In genomic region chr5:124102491-124102890, GRCh38 we compare ENCODE assay signal across 32 cellular contexts.
DNase-seq lines count a peak whose midpoint lies in the region; ATAC-seq, FAIRE-seq and TF ChIP-seq lines count a peak whose summit lies in the region.
"Had no signal": no experiment of that assay in that cellular context is flagged by ENCODE, and none has a peak within 500 bp of the region (broad histone marks: within the 10 kb centered on the region; RNA-seq: fewer than 3 reads in every experiment).

No MANE protein-coding gene starts in this region.

- no peaks in the 10 kb centered on the region for H3F3A ChIP-seq in GM23338 (replicated peaks; ENCODE audit: low read depth)

- 33% methylated on average over 1 of the region's 3 CpGs for WGBS in mesenchymal stem cell
- WGBS in hepatocyte (ENCODE audit: low lambda C conversion rate, missing lambda C conversion rate) = 86% methylated on average over 3 of the region's 3 CpGs

- intact Hi-C loops in endothelial cell of umbilical vein (cut with micrococcal nuclease) = no loop called here

- H3K4me3 ChIP-seq in SJSA1 = no peak overlapping the region
- H3K4me3 ChIP-seq in endothelial cell of umbilical vein (replicated peaks in 1 of 3; ENCODE audit: insufficient read depth in 1 of 3, low read depth in 1 of 3, low read length in 3 of 3) = no peak overlapping the region
- no peak overlapping the region for H3K4me3 ChIP-seq in mesenchymal stem cell (ENCODE audit: insufficient read depth in 1 of 2, low read depth in 1 of 2, low read length in 2 of 2)
- H3K4me3 ChIP-seq in GM23338 = no peak overlapping the region
- H3K4me3 ChIP-seq in hepatocyte = no peak overlapping the region
- H3K4me3 ChIP-seq: BLaER1, K562, left ventricle myocardium inferior, pancreas, Peyer's patch, right atrium auricular region, thyroid gland had no signal

- H3K9me1 ChIP-seq in endothelial cell of umbilical vein (replicated peaks; ENCODE audit: control insufficient read depth, extremely low read depth, insufficient read depth, low read length) = no peaks in the 10 kb centered on the region

- H3K9me3 Mint-ChIP-seq in effector memory CD8-positive, alpha-beta T cell = peaks cover 9 to 17% of the 10 kb centered on the region in 2 donors
- no peaks in the 10 kb centered on the region for H3K9me3 Mint-ChIP-seq in GM23338
- H3K9me3 Mint-ChIP-seq: activated naive CD8-positive, alpha-beta T cell treated with anti-CD3 and anti-CD28 coated beads, Interleukin-2, amount 10 ng/mL, durations not matched to agents 7 days and 5 days; endodermal cell; nephron progenitor cell had no signal

- DNase-seq in H4 (ENCODE audit: low spot score) (peak; percentile 80), SJSA1 (ENCODE audit: low read depth in 1 of 2, low spot score in 2 of 2) (peak in 1 of 2 experiments; percentile 59), endothelial cell of umbilical vein (ENCODE audit: low read depth, low spot score) (peak; percentile 53), mesenchymal stem cell (peak; percentile 45), GM23338 (ENCODE audit: low spot score) (no peak), hepatocyte (ENCODE audit: low spot score) (no peak)
- no peak for DNase-seq in effector memory CD8-positive, alpha-beta T cell
- DNase-seq: ACHN; activated CD4-positive, alpha-beta memory T cell treated with anti-CD3 and anti-CD28 coated beads, Interleukin-2, amount 10 ng/mL, durations not matched to agents 7 days and 5 days; activated effector memory CD4-positive, alpha-beta T cell treated with Interleukin-2 at 50 U/mL for 16 hours; activated naive CD8-positive, alpha-beta T cell treated with anti-CD3 and anti-CD28 coated beads, Interleukin-2, amount 10 ng/mL, durations not matched to agents 7 days and 5 days; brain microvascular endothelial cell; DMS79 treated with DMSO at 0.1 percent for 48 hours; endodermal cell; immature natural killer cell; left ventricle myocardium inferior; NCI-H146; NCI-H524; nephron progenitor cell; pancreas; Peyer's patch; stimulated activated naive CD8-positive, alpha-beta T cell treated with anti-CD3 and anti-CD28 coated beads, Interleukin-15, amount 100 ng/mL, for 72 hours; T-helper 1 cell; thyroid gland had no signal

- H3K79me1 ChIP-seq in mesenchymal stem cell (replicated peaks; ENCODE audit: low read length, poor library complexity, severe bottlenecking) = no peaks in the 10 kb centered on the region

- no peak overlapping the region for H4K8ac ChIP-seq in mesenchymal stem cell (ENCODE audit: low read length)

- H3K36me3 ChIP-seq in SJSA1 (no peaks in the 10 kb centered on the region), endothelial cell of umbilical vein (ENCODE audit: control insufficient read depth in 2 of 2, extremely low read depth in 1 of 2, insufficient read depth in 2 of 2, low read length in 2 of 2) (no peaks in the 10 kb centered on the region), mesenchymal stem cell (ENCODE audit: control insufficient read depth in 1 of 2, insufficient read depth in 2 of 2, low read depth in 1 of 2, low read length in 2 of 2) (no peaks in the 10 kb centered on the region), GM23338 (ENCODE audit: insufficient read depth) (no peaks in the 10 kb centered on the region), hepatocyte (replicated peaks; ENCODE audit: insufficient read depth, low read depth) (no peaks in the 10 kb centered on the region)
- H3K36me3 ChIP-seq: BLaER1, brain microvascular endothelial cell, left ventricle myocardium inferior, pancreas, Peyer's patch, right atrium auricular region, thyroid gland had no signal

- H3K27ac ChIP-seq in SJSA1 = peak overlapping the region; percentile 2; the same call in 1 of the 2 replicates
- H3K27ac ChIP-seq in endothelial cell of umbilical vein (ENCODE audit: insufficient read depth, low read depth, low read length) = no peak overlapping the region
- H3K27ac ChIP-seq in mesenchymal stem cell (ENCODE audit: low read length, poor library complexity, severe bottlenecking) = no peak overlapping the region
- no peak overlapping the region for H3K27ac ChIP-seq in GM23338 (ENCODE audit: low read depth)
- no peak overlapping the region for H3K27ac ChIP-seq in hepatocyte
- H3K27ac ChIP-seq: BLaER1, brain microvascular endothelial cell, foreskin keratinocyte, left ventricle myocardium inferior, pancreas, Peyer's patch, right atrium auricular region, thyroid gland had no signal

- no peak overlapping the region for H3K4ac ChIP-seq in mesenchymal stem cell (ENCODE audit: low read depth in 1 of 2, low read length in 2 of 2)

- dilution Hi-C loops in endothelial cell of umbilical vein (cut with MboI; ENCODE audit: extremely low pct_ligation_motif_present, low sequenced_read_pairs) = no loop called here

- H2AFZ ChIP-seq in endothelial cell of umbilical vein (ENCODE audit: low read depth, low read length) = no peak overlapping the region
- no peak overlapping the region for H2AFZ ChIP-seq in mesenchymal stem cell (ENCODE audit: low read depth, low read length)
- H2AFZ ChIP-seq in GM23338 = no peak overlapping the region
- no peak overlapping the region for H2AFZ ChIP-seq in hepatocyte

- no peak overlapping the region for H3K9ac ChIP-seq in endothelial cell of umbilical vein (replicated peaks; ENCODE audit: extremely low read depth, insufficient read depth, low read length)
- H3K9ac ChIP-seq in mesenchymal stem cell (ENCODE audit: low read length) = no peak overlapping the region
- H3K9ac ChIP-seq: BLaER1 had no signal

- no peak for ATAC-seq in effector memory CD8-positive, alpha-beta T cell (replicated peaks)
- ATAC-seq in GM23338 = no peak
- ATAC-seq in HG03280 (IDR thresholded peaks at IDR 0.05; ENCODE audit: unreplicated experiment) = no peak
- ATAC-seq: activated CD4-positive, CD25-positive, alpha-beta regulatory T cell treated with anti-CD3 and anti-CD28 coated beads, Interleukin-2, amount 50 U/mL, for 24 hours; HCT116; K562; pancreas; stimulated activated naive CD8-positive, alpha-beta T cell treated with anti-CD3 and anti-CD28 coated beads, Interleukin-15, amount 100 ng/mL, for 72 hours had no signal

- H3K27me3 Mint-ChIP-seq in effector memory CD8-positive, alpha-beta T cell = no peaks in the 10 kb centered on the region
- H3K27me3 Mint-ChIP-seq in GM23338 (ENCODE audit: insufficient read depth, low read depth, poor library complexity) = no peaks in the 10 kb centered on the region
- H3K27me3 Mint-ChIP-seq: activated CD4-positive, alpha-beta memory T cell treated with anti-CD3 and anti-CD28 coated beads, Interleukin-2, amount 10 ng/mL, durations not matched to agents 7 days and 5 days; activated naive CD8-positive, alpha-beta T cell treated with anti-CD3 and anti-CD28 coated beads, Interleukin-2, amount 10 ng/mL, durations not matched to agents 7 days and 5 days; stimulated activated naive CD8-positive, alpha-beta T cell treated with anti-CD3 and anti-CD28 coated beads, Interleukin-15, amount 100 ng/mL, for 72 hours had no signal

- BruUV-seq in endothelial cell of umbilical vein (replicated peaks; lab: Mats Ljungman, UMichigan) = no TSS peak

- no peaks in the 10 kb centered on the region for H4K20me1 ChIP-seq in endothelial cell of umbilical vein (replicated peaks; ENCODE audit: control insufficient read depth, extremely low read depth, insufficient read depth, low read length)
- H4K20me1 ChIP-seq in GM23338 (replicated peaks; ENCODE audit: insufficient read depth) = no peaks in the 10 kb centered on the region
- H4K20me1 ChIP-seq in hepatocyte (ENCODE audit: insufficient read depth, poor library complexity, severe bottlenecking) = no peaks in the 10 kb centered on the region
- H4K20me1 ChIP-seq: BLaER1 had no signal

- H3K27ac Mint-ChIP-seq in effector memory CD8-positive, alpha-beta T cell = no peak overlapping the region
- H3K27ac Mint-ChIP-seq in GM23338 = no peak overlapping the region
- H3K27ac Mint-ChIP-seq: activated CD4-positive, alpha-beta memory T cell treated with anti-CD3 and anti-CD28 coated beads, Interleukin-2, amount 10 ng/mL, durations not matched to agents 7 days and 5 days; activated naive CD8-positive, alpha-beta T cell treated with anti-CD3 and anti-CD28 coated beads, Interleukin-2, amount 10 ng/mL, durations not matched to agents 7 days and 5 days; endodermal cell; immature natural killer cell; nephron progenitor cell; stimulated activated naive CD8-positive, alpha-beta T cell treated with anti-CD3 and anti-CD28 coated beads, Interleukin-15, amount 100 ng/mL, for 72 hours had no signal

- TF ChIP-seq CTCF in endothelial cell of umbilical vein (IDR thresholded peaks at IDR 0.05; ENCODE audit: extremely low read depth in 1 of 2, insufficient read depth in 1 of 2, low read depth in 1 of 2, low read length in 2 of 2) (no peak), GM23338 (conservative IDR thresholded peaks at IDR 0.05; ENCODE audit: low read depth in 2 of 2) (no peak), hepatocyte (IDR thresholded peaks at IDR 0.05; ENCODE audit: poor library complexity) (no peak)

- H3K18ac ChIP-seq in mesenchymal stem cell (ENCODE audit: low read depth in 1 of 2, low read length in 2 of 2) = no peak overlapping the region

- no peak for TF ChIP-seq POLR2A in endothelial cell of umbilical vein (IDR thresholded peaks at IDR 0.05; ENCODE audit: low read depth, low read length)

- no peak overlapping the region for H2BK12ac ChIP-seq in mesenchymal stem cell (ENCODE audit: low read length in 2 of 2)

- H2BK15ac ChIP-seq in mesenchymal stem cell (ENCODE audit: low read depth, poor library complexity, severe bottlenecking) = no peak overlapping the region

- no peak overlapping the region for H4K91ac ChIP-seq in mesenchymal stem cell (ENCODE audit: low read length)

- H3K14ac ChIP-seq in mesenchymal stem cell (ENCODE audit: low read length in 2 of 2) = no peak overlapping the region

- H2AK5ac ChIP-seq in mesenchymal stem cell (ENCODE audit: low read length, severe bottlenecking) = no peak overlapping the region

- peaks cover 22% of the 10 kb centered on the region for H3K4me1 ChIP-seq in SJSA1 (replicated peaks)
- no peaks in the 10 kb centered on the region for H3K4me1 ChIP-seq in endothelial cell of umbilical vein (ENCODE audit: control insufficient read depth, extremely low read depth, insufficient read depth, low read length)
- peaks cover 3% of the 10 kb centered on the region for H3K4me1 ChIP-seq in mesenchymal stem cell (ENCODE audit: control insufficient read depth, insufficient read depth, low read depth, low read length)
- no peaks in the 10 kb centered on the region for H3K4me1 ChIP-seq in GM23338 (ENCODE audit: insufficient read depth)
- H3K4me1 ChIP-seq in hepatocyte (ENCODE audit: insufficient read depth) = no peaks in the 10 kb centered on the region
- H3K4me1 ChIP-seq: BLaER1, left ventricle myocardium inferior, pancreas, Peyer's patch, right atrium auricular region, thyroid gland had no signal

- CTCF ChIA-PET in endothelial cell of umbilical vein (lab: Charles Lee) = no interaction called here

- H3K4me2 ChIP-seq in endothelial cell of umbilical vein (ENCODE audit: insufficient read depth, low read length) = no peak overlapping the region
- H3K4me2 ChIP-seq in mesenchymal stem cell (ENCODE audit: low read length, poor library complexity, severe bottlenecking) = no peak overlapping the region
- H3K4me2 ChIP-seq in GM23338 = no peak overlapping the region
- no peak overlapping the region for H3K4me2 ChIP-seq in hepatocyte
- H3K4me2 ChIP-seq: BLaER1 had no signal

- no peak overlapping the region for H2BK120ac ChIP-seq in mesenchymal stem cell (ENCODE audit: low read depth, low read length)

- no peaks in the 10 kb centered on the region for H3K36me3 Mint-ChIP-seq in effector memory CD8-positive, alpha-beta T cell (ENCODE audit: insufficient read depth)
- H3K36me3 Mint-ChIP-seq in GM23338 (ENCODE audit: low read depth) = no peaks in the 10 kb centered on the region
- H3K36me3 Mint-ChIP-seq: activated naive CD8-positive, alpha-beta T cell treated with anti-CD3 and anti-CD28 coated beads, Interleukin-2, amount 10 ng/mL, durations not matched to agents 7 days and 5 days; immature natural killer cell had no signal

- H3K79me2 ChIP-seq in endothelial cell of umbilical vein (ENCODE audit: control insufficient read depth, insufficient read depth, low read length) = no peaks in the 10 kb centered on the region
- no peaks in the 10 kb centered on the region for H3K79me2 ChIP-seq in GM23338 (replicated peaks; ENCODE audit: insufficient read depth)
- H3K79me2 ChIP-seq in hepatocyte = no peaks in the 10 kb centered on the region

- H2BK5ac ChIP-seq in mesenchymal stem cell (ENCODE audit: low read depth, low read length, poor library complexity, severe bottlenecking) = no peak overlapping the region

- H3K4me1 Mint-ChIP-seq in effector memory CD8-positive, alpha-beta T cell (ENCODE audit: low read depth in 2 of 2) = no peaks in the 10 kb centered on the region
- no peaks in the 10 kb centered on the region for H3K4me1 Mint-ChIP-seq in GM23338
- H3K4me1 Mint-ChIP-seq: activated CD4-positive, alpha-beta memory T cell treated with anti-CD3 and anti-CD28 coated beads, Interleukin-2, amount 10 ng/mL, durations not matched to agents 7 days and 5 days; activated naive CD8-positive, alpha-beta T cell treated with anti-CD3 and anti-CD28 coated beads, Interleukin-2, amount 10 ng/mL, durations not matched to agents 7 days and 5 days; endodermal cell; immature natural killer cell; stimulated activated naive CD8-positive, alpha-beta T cell treated with anti-CD3 and anti-CD28 coated beads, Interleukin-15, amount 100 ng/mL, for 72 hours had no signal

- no peak overlapping the region for H3K4me3 Mint-ChIP-seq in effector memory CD8-positive, alpha-beta T cell
- H3K4me3 Mint-ChIP-seq in GM23338 = no peak overlapping the region
- H3K4me3 Mint-ChIP-seq: activated CD4-positive, alpha-beta memory T cell treated with anti-CD3 and anti-CD28 coated beads, Interleukin-2, amount 10 ng/mL, durations not matched to agents 7 days and 5 days; activated naive CD8-positive, alpha-beta T cell treated with anti-CD3 and anti-CD28 coated beads, Interleukin-2, amount 10 ng/mL, durations not matched to agents 7 days and 5 days; endodermal cell; immature natural killer cell; nephron progenitor cell; stimulated activated naive CD8-positive, alpha-beta T cell treated with anti-CD3 and anti-CD28 coated beads, Interleukin-15, amount 100 ng/mL, for 72 hours had no signal

- H3K9me2 ChIP-seq in GM23338 (ENCODE audit: insufficient read depth) = 0 out of 2 replicates have a peak, but pooled peaks cover 7% of the 10 kb centered on the region
- H3K9me2 ChIP-seq in hepatocyte (replicated peaks; ENCODE audit: insufficient read depth) = no peaks in the 10 kb centered on the region

- POLR2A ChIA-PET in endothelial cell of umbilical vein (lab: Charles Lee) = no interaction called here

- no peaks in the 10 kb centered on the region for H3K27me3 ChIP-seq in SJSA1 (replicated peaks)
- H3K27me3 ChIP-seq in endothelial cell of umbilical vein (ENCODE audit: control insufficient read depth in 2 of 2, insufficient read depth in 2 of 2, low read length in 2 of 2) = peaks cover 0 to 2% of the 10 kb centered on the region in 2 experiments
- no peaks in the 10 kb centered on the region for H3K27me3 ChIP-seq in mesenchymal stem cell (ENCODE audit: control insufficient read depth in 1 of 2, insufficient read depth in 1 of 2, low read length in 2 of 2)
- no peaks in the 10 kb centered on the region for H3K27me3 ChIP-seq in GM23338 (ENCODE audit: insufficient read depth)
- H3K27me3 ChIP-seq in hepatocyte = no peaks in the 10 kb centered on the region
- H3K27me3 ChIP-seq: BLaER1, brain microvascular endothelial cell, foreskin keratinocyte, pancreas, Peyer's patch, right atrium auricular region, thyroid gland had no signal

- no peak overlapping the region for H3K23ac ChIP-seq in mesenchymal stem cell (ENCODE audit: low read length in 2 of 2)

- FAIRE-seq in endothelial cell of umbilical vein (lab: Jason Lieb, UNC) = no peak
- FAIRE-seq: colon, K562, pancreas had no signal

- H3K9me3 ChIP-seq in SJSA1 (replicated peaks) (no peaks in the 10 kb centered on the region), endothelial cell of umbilical vein (replicated peaks; ENCODE audit: control insufficient read depth, insufficient read depth, low read length) (no peaks in the 10 kb centered on the region), mesenchymal stem cell (ENCODE audit: control insufficient read depth, low read length) (no peaks in the 10 kb centered on the region), hepatocyte (ENCODE audit: low read depth) (no peaks in the 10 kb centered on the region)
- H3K9me3 ChIP-seq: BLaER1, left ventricle myocardium inferior, pancreas, Peyer's patch, right atrium auricular region, thyroid gland had no signal

Comparison
In these comparisons a context has a peak if more than half of its experiments do, and no peak if none do; other contexts are left out.
1. DNase-seq: peak in H4 (single experiment), endothelial cell of umbilical vein (single experiment) and mesenchymal stem cell (single experiment); none in effector memory CD8-positive, alpha-beta T cell (0 of 3), GM23338 (single experiment) and hepatocyte (single experiment).